In the genomic region with DNA sequence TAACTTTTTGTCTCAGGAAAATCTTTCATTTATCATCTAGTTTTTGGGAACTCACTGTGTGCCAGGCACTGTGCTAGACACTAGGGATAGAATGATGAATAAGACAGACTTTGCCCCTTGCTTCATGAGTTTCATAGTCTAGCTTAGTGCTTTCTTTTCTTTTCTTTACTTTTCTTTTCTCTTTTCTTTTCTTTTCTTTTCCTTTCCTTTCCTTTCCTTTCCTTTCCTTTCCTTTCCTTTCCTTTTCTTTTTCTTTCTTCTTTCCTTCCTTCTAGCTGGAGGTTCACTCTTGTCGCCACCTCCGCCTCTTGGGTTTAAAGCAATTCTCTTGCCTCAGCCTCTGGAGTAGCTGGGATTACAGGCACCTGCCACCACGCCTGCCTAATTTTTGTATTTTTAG, we compare ENCODE assay signal across 6 cellular contexts.
"Had no signal": no experiment of that assay in that cellular context is flagged by ENCODE, and none has a peak within 500 bp of the region (broad histone marks: within the 10 kb centered on the region; RNA-seq: fewer than 3 reads in every experiment).

No MANE protein-coding gene starts in this region.

- DNase-seq: IMR-90, KBM-7, KG1 had no signal

- H3K27ac ChIP-seq: HL-60, KMS-11 had no signal

- H3K4me3 ChIP-seq: K562 had no signal
